In the genomic region with DNA sequence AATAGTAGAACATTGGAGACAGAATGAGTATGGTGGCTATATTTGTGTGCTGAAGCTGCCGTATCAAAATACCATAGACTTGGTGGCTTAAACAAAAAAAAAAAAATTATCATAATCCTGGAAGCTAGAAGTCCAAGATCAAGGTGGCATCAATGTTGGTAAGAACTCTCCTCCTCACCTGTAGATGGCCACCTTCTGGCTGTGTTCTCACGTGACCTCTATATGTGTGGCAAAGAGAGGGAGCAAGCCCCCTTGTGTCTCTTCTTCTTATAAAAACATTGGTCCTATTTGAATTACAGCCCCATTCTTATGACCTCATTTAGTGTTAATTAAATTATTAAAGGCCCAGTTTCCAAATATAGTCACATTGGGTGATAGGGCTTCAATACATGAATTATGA, we compare ENCODE assay signal across 17 cellular contexts.
"Had no signal": no experiment of that assay in that cellular context is flagged by ENCODE, and none has a peak within 500 bp of the region (broad histone marks: within the 10 kb centered on the region; RNA-seq: fewer than 3 reads in every experiment).

No MANE protein-coding gene starts in this region.

- H3K36me3 ChIP-seq: ascending aorta, esophagus muscularis mucosa, heart right ventricle, sigmoid colon, spleen, upper lobe of right lung had no signal

- H3K27me3 ChIP-seq: ascending aorta, esophagus muscularis mucosa, heart right ventricle, sigmoid colon, spleen, upper lobe of right lung had no signal

- DNase-seq: activated CD4-positive, alpha-beta T cell treated with anti-CD3 and anti-CD28 coated beads for 1 hour; activated effector memory CD4-positive, alpha-beta T cell treated with anti-CD3 and anti-CD28 coated beads, Interleukin-2, amount 50 U/mL, for 16 hours; activated T-cell treated with anti-CD3 and anti-CD28 coated beads, Interleukin-2, amount 50 U/mL, for 72 hours; effector CD8-positive, alpha-beta T cell; heart right ventricle; immature natural killer cell; left ventricle myocardium superior; occipital lobe; posterior cingulate gyrus; sigmoid colon; spleen; stimulated activated CD8-positive, alpha-beta memory T cell treated with anti-CD3 and anti-CD28 coated beads, Interleukin-4, amount 100 ng/mL, for 48 hours; stimulated activated naive CD4-positive, alpha-beta T cell; T-helper 9 cell; upper lobe of right lung had no signal

- H3K4me3 ChIP-seq: ascending aorta, esophagus muscularis mucosa, heart right ventricle, sigmoid colon, spleen, upper lobe of right lung had no signal

- H3K9me3 ChIP-seq: ascending aorta, esophagus muscularis mucosa, heart right ventricle, sigmoid colon, spleen, upper lobe of right lung had no signal

- H3K27ac ChIP-seq: ascending aorta, esophagus muscularis mucosa, heart right ventricle, sigmoid colon, spleen, upper lobe of right lung had no signal
